25 cellular contexts compared by ENCODE assay signal in the genomic region with DNA sequence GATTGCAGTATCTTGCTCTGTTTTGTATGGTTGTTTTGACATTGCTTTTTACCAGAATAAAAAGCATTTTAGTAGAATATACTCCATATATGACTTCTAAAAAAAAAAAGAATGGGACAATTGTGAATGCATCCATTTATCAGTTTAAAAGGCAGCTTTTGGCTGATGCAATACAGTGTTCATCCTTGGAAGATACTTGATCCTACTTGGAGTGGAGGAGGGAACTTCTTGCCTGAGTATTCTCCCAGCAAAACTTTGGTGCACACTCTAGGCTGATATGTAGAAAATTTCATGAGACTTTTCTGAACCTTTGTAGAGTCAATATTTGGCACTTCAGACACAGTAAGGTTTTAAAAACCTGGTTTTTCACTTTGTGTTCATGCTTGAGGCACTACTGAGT. TPM values are rescaled to one million over a fixed set of nuclear protein-coding genes. Genes with fewer than 3 reads are reported as not detected.
DNase-seq lines count a peak whose midpoint lies in the region; ATAC-seq lines count a peak whose summit lies in the region.
"Had no signal": no experiment of that assay in that cellular context is flagged by ENCODE, and none has a peak within 500 bp of the region (broad histone marks: within the 10 kb centered on the region; RNA-seq: fewer than 3 reads in every experiment).

No MANE protein-coding gene starts in this region.

- peaks cover 5% of the 10 kb centered on the region for H3K79me1 ChIP-seq in mesenchymal stem cell (replicated peaks; ENCODE audit: low read length, poor library complexity, severe bottlenecking)

- H3K23ac ChIP-seq in mesenchymal stem cell (ENCODE audit: low read length in 2 of 2) = no peak overlapping the region

- no peaks in the 10 kb centered on the region for H3K9me3 ChIP-seq in mesenchymal stem cell (ENCODE audit: control insufficient read depth, low read length)
- H3K9me3 ChIP-seq in right cardiac atrium (ENCODE audit: control insufficient read depth, low read length) = no peaks in the 10 kb centered on the region
- H3K9me3 ChIP-seq: tibial artery had no signal

- no peak overlapping the region for H4K8ac ChIP-seq in mesenchymal stem cell (ENCODE audit: low read length)

- no peak overlapping the region for H3K14ac ChIP-seq in mesenchymal stem cell (ENCODE audit: low read length in 2 of 2)

- no peak overlapping the region for H2BK12ac ChIP-seq in mesenchymal stem cell (ENCODE audit: low read length in 2 of 2)

- H3K9ac ChIP-seq in mesenchymal stem cell (ENCODE audit: low read length) = no peak overlapping the region

- H2BK15ac ChIP-seq in mesenchymal stem cell (ENCODE audit: low read depth, poor library complexity, severe bottlenecking) = no peak overlapping the region

- H2BK5ac ChIP-seq in mesenchymal stem cell (ENCODE audit: low read depth, low read length, poor library complexity, severe bottlenecking) = no peak overlapping the region

- H3K4me3 ChIP-seq in mesenchymal stem cell (ENCODE audit: insufficient read depth in 1 of 2, low read depth in 1 of 2, low read length in 2 of 2) = no peak overlapping the region
- no peak overlapping the region for H3K4me3 ChIP-seq in right cardiac atrium (ENCODE audit: low read length)
- H3K4me3 ChIP-seq: skin epidermis, tibial artery had no signal

- H3K4ac ChIP-seq in mesenchymal stem cell (ENCODE audit: low read depth in 1 of 2, low read length in 2 of 2) = no peak overlapping the region

- H3K4me1 ChIP-seq in mesenchymal stem cell (ENCODE audit: control insufficient read depth, insufficient read depth, low read depth, low read length) (no peaks in the 10 kb centered on the region), right cardiac atrium (ENCODE audit: control insufficient read depth, insufficient read depth, low read length) (no peaks in the 10 kb centered on the region)
- H3K4me1 ChIP-seq: tibial artery had no signal

- intact Hi-C loops in right cardiac atrium (cut with DNase I) = no loop called here

- peak overlapping the region in 1 of 2 experiments; percentile 82 for H3K18ac ChIP-seq in mesenchymal stem cell (ENCODE audit: low read depth in 1 of 2, low read length in 2 of 2)

- no peak for ATAC-seq in HG02970 (IDR thresholded peaks at IDR 0.05; ENCODE audit: low FRiP score, unreplicated experiment)
- ATAC-seq in right cardiac atrium = no peak
- ATAC-seq: left colon had no signal

- no peak overlapping the region for H2AFZ ChIP-seq in mesenchymal stem cell (ENCODE audit: low read depth, low read length)

- H2AK5ac ChIP-seq in mesenchymal stem cell (ENCODE audit: low read length, severe bottlenecking) = no peak overlapping the region

- H2BK120ac ChIP-seq in mesenchymal stem cell (ENCODE audit: low read depth, low read length) = no peak overlapping the region

- no peak overlapping the region for H4K91ac ChIP-seq in mesenchymal stem cell (ENCODE audit: low read length)

- peaks cover 11 to 75% of the 10 kb centered on the region in 2 experiments for H3K36me3 ChIP-seq in mesenchymal stem cell (ENCODE audit: control insufficient read depth in 1 of 2, insufficient read depth in 2 of 2, low read depth in 1 of 2, low read length in 2 of 2)
- H3K36me3 ChIP-seq: WERI-Rb-1 had no signal

- H3K27me3 ChIP-seq in mesenchymal stem cell (ENCODE audit: control insufficient read depth in 1 of 2, insufficient read depth in 1 of 2, low read length in 2 of 2) (no peaks in the 10 kb centered on the region), right cardiac atrium (ENCODE audit: control insufficient read depth, insufficient read depth) (no peaks in the 10 kb centered on the region)
- H3K27me3 ChIP-seq: tibial artery had no signal

- no peak overlapping the region for H3K4me2 ChIP-seq in mesenchymal stem cell (ENCODE audit: low read length, poor library complexity, severe bottlenecking)

- no peak overlapping the region for H3K27ac ChIP-seq in mesenchymal stem cell (ENCODE audit: low read length, poor library complexity, severe bottlenecking)
- no peak overlapping the region for H3K27ac ChIP-seq in substantia nigra (ENCODE audit: low read depth, low read length, poor library complexity, severe bottlenecking)
- H3K27ac ChIP-seq in right cardiac atrium (ENCODE audit: low read length) = no peak overlapping the region
- H3K27ac ChIP-seq: HL-60, skin epidermis, tibial artery, WERI-Rb-1 had no signal

- DNase-seq in AG20443 (ENCODE audit: low spot score) (peak; percentile 11), NCI-H460 (ENCODE audit: extremely low read depth, low read depth) (peak; percentile 52), dedifferentiated amniotic fluid mesenchymal stem cell (ENCODE audit: extremely low spot score) (peak; percentile 86), mesenchymal stem cell (peak; percentile 42), DMS153 treated with DMSO at 0.1 percent for 48 hours (lab: John Stamatoyannopoulos, UW; ENCODE audit: unreplicated experiment) (no peak), substantia nigra (lab: John Stamatoyannopoulos, UW) (no peak), right cardiac atrium (no peak)
- DNase-seq: activated CD4-positive, alpha-beta T cell treated with anti-CD3 and anti-CD28 coated beads for 48 hours; activated CD8-positive, alpha-beta memory T cell treated with anti-CD3 and anti-CD28 coated beads for 24 hours; activated effector memory CD4-positive, alpha-beta T cell treated with anti-CD3 and anti-CD28 coated beads, Interleukin-2, amount 50 U/mL, for 16 hours; EL; GOT3; Kasumi-1; left colon; MV-4-11; NCI-H146; NCI-H510A treated with DMSO at 0.1 percent for 48 hours; occipital lobe; SHP77; T1000; tibial artery; WERI-Rb-1 had no signal

RNA-seq across cellular contexts. Expression of a gene that starts 40.2 kb away (rescaled TPM):
- total RNA-seq in NCI-H460 (2014; rRNA removed; shearing (Covaris generic)) = 76.9 and 77.6 TPM in 2 replicates
- polyA plus RNA-seq in NCI-H460 (2014; cell fraction: nucleus; rRNA removed) = 89.8 and 154 TPM in 2 replicates
- polyA plus RNA-seq in mesenchymal stem cell (2013, experiment 1 of 2) = 41.3 TPM
- polyA plus RNA-seq in mesenchymal stem cell (2013, experiment 2 of 2) = 39.5 TPM
- total RNA-seq in right cardiac atrium = 10 to 100 TPM; 14.6 to 21.9 (median 16.8) TPM
- polyA plus RNA-seq in right cardiac atrium = 10.2 TPM

Comparison
In these comparisons a context has a peak if more than half of its experiments do, and no peak if none do; other contexts are left out.
1. DNase-seq: peak in AG20443 (single experiment), NCI-H460 (single experiment), dedifferentiated amniotic fluid mesenchymal stem cell (single experiment) and mesenchymal stem cell (single experiment); none in DMS153 treated with DMSO at 0.1 percent for 48 hours (single experiment), substantia nigra (0 of 49) and right cardiac atrium (0 of 3).